ENCODE assay signal across 8 cellular contexts in the genomic region with DNA sequence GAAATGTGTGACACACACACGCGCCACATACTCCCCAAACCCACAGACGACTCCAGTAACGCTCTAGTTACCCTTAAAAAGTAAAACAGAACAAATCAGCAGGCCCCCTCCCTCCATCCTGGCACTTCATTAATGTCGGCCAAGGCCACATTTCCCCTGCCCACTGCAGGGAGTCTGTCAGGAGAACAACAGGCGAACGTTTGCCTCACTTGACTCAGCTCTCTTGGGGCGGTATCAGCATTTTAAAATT. TPM values are rescaled to one million over a fixed set of nuclear protein-coding genes. Genes with fewer than 3 reads are reported as not detected.
DNase-seq lines count a peak whose midpoint lies in the region; ATAC-seq, FAIRE-seq and TF ChIP-seq lines count a peak whose summit lies in the region.

No MANE protein-coding gene starts in this region.

- TF ChIP-seq POLR2A in endothelial cell of umbilical vein (IDR thresholded peaks at IDR 0.05; ENCODE audit: low read depth, low read length), result no peak

- H2AFZ ChIP-seq in KMS-11 (ENCODE audit: low read depth) (peak overlapping the region; percentile 63), endothelial cell of umbilical vein (ENCODE audit: low read depth, low read length) (peak overlapping the region; percentile 53), osteoblast (ENCODE audit: low read length) (peak overlapping the region; percentile 91)

- H4K20me1 ChIP-seq in KMS-11 (ENCODE audit: insufficient read depth), result 0 out of 2 replicates have a peak, but pooled peaks cover 6% of the 10 kb centered on the region
- H4K20me1 ChIP-seq in endothelial cell of umbilical vein (replicated peaks; ENCODE audit: control insufficient read depth, extremely low read depth, insufficient read depth, low read length), result no peaks in the 10 kb centered on the region
- no peaks in the 10 kb centered on the region for H4K20me1 ChIP-seq in osteoblast (ENCODE audit: insufficient read depth, low read length)

- dilution Hi-C loops in endothelial cell of umbilical vein (cut with MboI; ENCODE audit: extremely low pct_ligation_motif_present, low sequenced_read_pairs), result no loop called here

- no peak for FAIRE-seq in endothelial cell of umbilical vein (lab: Jason Lieb, UNC)

- H3K4me1 ChIP-seq in KMS-11 (ENCODE audit: low read depth, poor library complexity, severe bottlenecking) (peaks cover 13% of the 10 kb centered on the region), endothelial cell of umbilical vein (ENCODE audit: control insufficient read depth, extremely low read depth, insufficient read depth, low read length) (peaks cover 8% of the 10 kb centered on the region), osteoblast (ENCODE audit: insufficient read depth, low read length) (peaks cover 11% of the 10 kb centered on the region)

- no peaks in the 10 kb centered on the region for H3K9me3 ChIP-seq in endothelial cell of umbilical vein (replicated peaks; ENCODE audit: control insufficient read depth, insufficient read depth, low read length)
- H3K9me3 ChIP-seq in osteoblast (ENCODE audit: low read depth, low read length), result no peaks in the 10 kb centered on the region

- H3K36me3 ChIP-seq in KMS-11 (ENCODE audit: insufficient read depth) (no peaks in the 10 kb centered on the region), endothelial cell of umbilical vein (ENCODE audit: control insufficient read depth in 2 of 2, extremely low read depth in 1 of 2, insufficient read depth in 2 of 2, low read length in 2 of 2) (no peaks in the 10 kb centered on the region), osteoblast (ENCODE audit: insufficient read depth, low read length) (no peaks in the 10 kb centered on the region)

- H3K27ac ChIP-seq in KMS-11 (0 out of 2 replicates have a peak overlapping the region, but pooled peaks have one; percentile 22), endothelial cell of umbilical vein (ENCODE audit: insufficient read depth, low read depth, low read length) (no peak overlapping the region), osteoblast (ENCODE audit: low read depth, low read length) (peak overlapping the region; percentile 28)

- BruUV-seq in endothelial cell of umbilical vein (replicated peaks; lab: Mats Ljungman, UMichigan), result no TSS peak

- H3K9ac ChIP-seq in KMS-11 (peak overlapping the region; percentile 26; the same call in 1 of the 2 replicates), endothelial cell of umbilical vein (replicated peaks; ENCODE audit: extremely low read depth, insufficient read depth, low read length) (peak overlapping the region; percentile 0)

- peak overlapping the region; percentile 88 for H3K4me2 ChIP-seq in KMS-11
- H3K4me2 ChIP-seq in endothelial cell of umbilical vein (ENCODE audit: insufficient read depth, low read length), result peak overlapping the region; percentile 92
- H3K4me2 ChIP-seq in osteoblast (ENCODE audit: insufficient read depth, low read length), result peak overlapping the region; percentile 91

- TF ChIP-seq CTCF in KMS-11 (conservative IDR thresholded peaks at IDR 0.05; ENCODE audit: low read depth, low read length) (no peak), endothelial cell of umbilical vein (IDR thresholded peaks at IDR 0.05; ENCODE audit: extremely low read depth in 1 of 2, insufficient read depth in 1 of 2, low read depth in 1 of 2, low read length in 2 of 2) (no peak), osteoblast (IDR thresholded peaks at IDR 0.05; ENCODE audit: extremely low read depth, low read depth, low read length) (no peak)

- POLR2A ChIA-PET in endothelial cell of umbilical vein (lab: Charles Lee), result no interaction called here

- DNase-seq in endothelial cell of umbilical vein (ENCODE audit: low read depth, low spot score) (no peak), osteoblast (ENCODE audit: insufficient read length, low spot score, missing footprints) (no peak), NCI-H446 (lab: John Stamatoyannopoulos, UW) (no peak), HUDEP-2 (lab: John Stamatoyannopoulos, UW; ENCODE audit: unreplicated experiment in 76 of 76) (no peak), NCI-H2171 (lab: John Stamatoyannopoulos, UW) (no peak), DMS153 (lab: John Stamatoyannopoulos, UW) (no peak)

- H3K27me3 ChIP-seq in KMS-11 (ENCODE audit: insufficient read depth, low read depth) (peaks cover 54% of the 10 kb centered on the region), endothelial cell of umbilical vein (ENCODE audit: control insufficient read depth in 2 of 2, insufficient read depth in 2 of 2, low read length in 2 of 2) (peaks cover 0 to 9% of the 10 kb centered on the region in 2 experiments), osteoblast (ENCODE audit: insufficient read depth, low read length) (peaks cover 32% of the 10 kb centered on the region)

- H3K4me3 ChIP-seq in KMS-11 (IDR thresholded peaks at IDR 0.05; ENCODE audit: insufficient read depth, low read depth, low read length) (no peak overlapping the region), endothelial cell of umbilical vein (replicated peaks in 1 of 3; ENCODE audit: insufficient read depth in 1 of 3, low read depth in 1 of 3, low read length in 3 of 3) (peak overlapping the region; percentile 19 to 53 (median 32)), osteoblast (ENCODE audit: insufficient read depth, low read length) (peak overlapping the region; percentile 70)

- CTCF ChIA-PET in endothelial cell of umbilical vein (lab: Charles Lee), result interaction anchor here (0.6 to 1.4 kb wide), 8 partner anchors 8 to 196 kb away, joined by 3 to 7 read pairs (median 3); no protein-coding TSS in a partner anchor

- peak; percentile 1 for ATAC-seq in GM19452 (IDR thresholded peaks at IDR 0.05; ENCODE audit: unreplicated experiment)

- intact Hi-C loops in endothelial cell of umbilical vein (cut with micrococcal nuclease), result loop anchor here (1.0 kb wide), 1 partner anchor 10 kb away; no protein-coding TSS in a partner anchor

- H3K9me1 ChIP-seq in endothelial cell of umbilical vein (replicated peaks; ENCODE audit: control insufficient read depth, extremely low read depth, insufficient read depth, low read length), result no peaks in the 10 kb centered on the region

- no peaks in the 10 kb centered on the region for H3K79me2 ChIP-seq in KMS-11 (ENCODE audit: insufficient read depth, low read depth)
- H3K79me2 ChIP-seq in endothelial cell of umbilical vein (ENCODE audit: control insufficient read depth, insufficient read depth, low read length), result no peaks in the 10 kb centered on the region
- H3K79me2 ChIP-seq in osteoblast (ENCODE audit: insufficient read depth, low read length), result no peaks in the 10 kb centered on the region

TF ChIP-seq in endothelial cell of umbilical vein, 7 proteins besides CTCF, POLR2A, EP300 and RAD21:
- TF ChIP-seq MYC (IDR thresholded peaks at IDR 0.05; ENCODE audit: low read depth, low read length), result no peak
- peak; percentile 62 for TF ChIP-seq EZH2 (IDR thresholded peaks at IDR 0.05; ENCODE audit: borderline replicate concordance, low read depth, low read length, severe bottlenecking)

RNA-seq across cellular contexts. Expression of a gene that starts 0.7 kb away (rescaled TPM):
- 0.58 and 2.2 TPM in 2 replicates for total RNA-seq in endothelial cell of umbilical vein
- 0.13 and 0.19 TPM in 2 replicates for polyA plus RNA-seq in endothelial cell of umbilical vein
- 0.13 and 0.17 TPM in 2 replicates for polyA plus RNA-seq in endothelial cell of umbilical vein (2011; cell fraction: cytosol; rRNA removed)
- polyA plus RNA-seq in endothelial cell of umbilical vein (2011; cell fraction: nucleus; rRNA removed), result 0.41 and 0.50 TPM in 2 replicates
- polyA plus RNA-seq in endothelial cell of umbilical vein (2012), result 0.11 TPM in 1 of 2 replicates, not detected in the other
- 0.46 and 0.91 TPM in 2 replicates for polyA minus RNA-seq in endothelial cell of umbilical vein
- 9.7 TPM for polyA minus RNA-seq in endothelial cell of umbilical vein (2011; cell fraction: cytosol; rRNA and poly(A)+ RNA removed)
- 0.63 and 2.2 TPM in 2 replicates for polyA minus RNA-seq in endothelial cell of umbilical vein (2011; cell fraction: nucleus; rRNA and poly(A)+ RNA removed)
- total RNA-seq in osteoblast, result 4.4 and 4.7 TPM in 2 replicates
